8 cellular contexts compared by ENCODE assay signal in the genomic region with DNA sequence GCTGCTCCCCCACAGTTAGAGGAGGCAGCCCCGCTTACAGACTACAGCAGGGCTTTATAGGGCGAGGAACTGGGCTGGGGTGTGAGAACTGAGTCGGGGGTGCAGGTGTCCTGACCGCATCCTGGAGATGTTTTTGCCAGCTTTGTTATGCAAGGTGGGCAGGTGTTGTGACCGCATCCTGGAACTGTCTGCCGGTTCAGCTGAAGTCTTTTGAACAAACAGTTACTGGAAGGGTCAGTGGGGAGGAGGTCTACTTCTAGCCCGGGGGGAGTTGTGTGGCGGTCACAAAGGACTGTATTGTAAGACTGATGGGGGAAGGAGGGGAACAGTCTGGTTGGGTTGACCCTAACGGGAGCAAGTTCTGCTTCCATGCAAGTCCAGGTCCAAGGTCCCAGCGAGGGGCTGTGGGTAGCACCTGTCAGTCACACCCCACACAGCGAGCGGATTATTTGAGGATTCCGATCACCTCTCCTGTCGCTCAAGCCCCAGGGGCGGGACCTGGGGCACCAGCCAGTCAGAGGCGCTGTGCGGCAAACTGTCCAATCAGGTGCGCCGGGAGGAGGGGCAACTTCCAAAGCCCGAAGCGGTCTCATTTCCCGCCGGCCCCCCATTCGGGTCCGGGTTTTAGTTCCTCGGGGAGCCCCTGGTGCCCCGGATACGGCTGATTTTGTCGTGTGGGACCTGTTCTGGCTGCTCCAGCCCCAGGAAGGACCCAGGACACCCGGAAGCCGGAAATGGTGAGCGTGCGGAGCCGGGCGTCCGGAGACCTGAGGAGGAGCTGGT. TPM values are rescaled to one million over a fixed set of nuclear protein-coding genes. Genes with fewer than 3 reads are reported as not detected.
DNase-seq lines count a peak whose midpoint lies in the region; ATAC-seq and TF ChIP-seq lines count a peak whose summit lies in the region.

A gene (plus strand): TSS at position 610 of the 783 bp plus-strand sequence. CDS start 125 bp downstream, at position 735.

- TF ChIP-seq POLR2A in prostate gland (IDR thresholded peaks at IDR 0.05), result peak; percentile 56

- peak within 1 kb of the TSS; percentile 96 for H3K27ac Mint-ChIP-seq in T-helper 17 cell

- H3K36me3 Mint-ChIP-seq in T-helper 17 cell (ENCODE audit: low read depth), result no peaks in the 10 kb centered on the region

- ATAC-seq in GM18502 (IDR thresholded peaks at IDR 0.05; ENCODE audit: poor library complexity, unreplicated experiment) (peak; percentile 70), HG02943 (IDR thresholded peaks at IDR 0.05; ENCODE audit: low read depth, unreplicated experiment) (peak; percentile 56), T-helper 17 cell (peak; percentile 74), left ventricle myocardium superior (peak; percentile 82)

- intact Hi-C loops in left ventricle myocardium superior (cut with micrococcal nuclease) (no loop called here), prostate gland (cut with DNase I) (no loop called here)

- H3K27me3 ChIP-seq in prostate gland (replicated peaks; ENCODE audit: insufficient read depth), result no peaks in the 10 kb centered on the region

- H3K4me3 Mint-ChIP-seq in T-helper 17 cell, result peak within 1 kb of the TSS; percentile 95

- 5% methylated on average over 34 of the region's 36 CpGs for WGBS in prostate gland
- 4% methylated on average over 36 of the region's 36 CpGs for WGBS in urinary bladder

- H3K9me3 ChIP-seq in T-helper 17 cell (ENCODE audit: control insufficient read depth, low read length, poor library complexity, severe bottlenecking), result peaks cover 2% of the 10 kb centered on the region
- H3K9me3 ChIP-seq in prostate gland, result no peaks in the 10 kb centered on the region

- TF ChIP-seq CTCF in prostate gland (IDR thresholded peaks at IDR 0.05), result no peak

- H3K4me3 ChIP-seq in prostate gland, result peak within 1 kb of the TSS; percentile 64 to 81
- peak within 1 kb of the TSS; percentile 99 for H3K4me3 ChIP-seq in urinary bladder (ENCODE audit: low read depth, low read length)

- DNase-seq in NCI-H187 (lab: John Stamatoyannopoulos, UW) (peak; percentile 55 to 76), T-helper 17 cell (peak; percentile 85 to 87 (median 85)), amygdala (lab: John Stamatoyannopoulos, UW) (peak; percentile 44 to 95 (median 88)), left ventricle myocardium superior (peak; percentile 95), prostate gland (ENCODE audit: low spot score) (peak; percentile 92)

- H3K27me3 Mint-ChIP-seq in T-helper 17 cell, result no peaks in the 10 kb centered on the region

- H3K36me3 ChIP-seq in prostate gland (no peaks in the 10 kb centered on the region), urinary bladder (ENCODE audit: insufficient read depth) (no peaks in the 10 kb centered on the region)

- H3K4me1 Mint-ChIP-seq in T-helper 17 cell, result peaks cover 15% of the 10 kb centered on the region

- H3K27ac ChIP-seq in prostate gland (peak within 1 kb of the TSS; percentile 75 to 84), urinary bladder (ENCODE audit: low read depth) (peak within 1 kb of the TSS; percentile 86)

- H3K4me1 ChIP-seq in prostate gland (replicated peaks) (no peaks in the 10 kb centered on the region), urinary bladder (ENCODE audit: insufficient read depth) (peaks cover 4% of the 10 kb centered on the region)

RNA-seq across cellular contexts. Expression of the gene that starts here (rescaled TPM):
- total RNA-seq in T-helper 17 cell (10 to 100 TPM; 56.0 to 56.1 TPM), left ventricle myocardium superior (3.7 TPM), prostate gland (1 to 10 TPM; 4.1 to 7.1 TPM), urinary bladder (9.5 TPM)
- polyA plus RNA-seq in urinary bladder, result 4.3 TPM

Comparison
In these comparisons a context has a peak if more than half of its experiments do, and no peak if none do; other contexts are left out.
1. Peak in every context shown above with its lines: DNase-seq, ATAC-seq, H3K4me3 ChIP-seq and H3K27ac ChIP-seq.